ENCODE assay signal across 23 cellular contexts in genomic region chr22:28021998-28022660, GRCh38.
A peak's percentile ranks its signal among the peaks of the same experiment; 100 is the strongest.
DNase-seq lines count a peak whose midpoint lies in the region; TF ChIP-seq lines count a peak whose summit lies in the region.
"Had no signal": no experiment of that assay in that cellular context is flagged by ENCODE, and none has a peak within 500 bp of the region (broad histone marks: within the 10 kb centered on the region; RNA-seq: fewer than 3 reads in every experiment).

No MANE protein-coding gene starts in this region.

- no peak for TF ChIP-seq POLR2A in stomach (IDR thresholded peaks at IDR 0.05)

- H3K9me3 ChIP-seq in stomach (no peaks in the 10 kb centered on the region), hepatocyte (ENCODE audit: low read depth) (no peaks in the 10 kb centered on the region)
- H3K9me3 ChIP-seq: BE2C, heart left ventricle, SJCRH30, tibial nerve had no signal

- 88 to 91% (median 89%) methylated on average over 6 to 7 of the region's 7 CpGs for WGBS in stomach, 5 donors
- WGBS in hepatocyte (ENCODE audit: low lambda C conversion rate, missing lambda C conversion rate): over 99% methylated on average over 7 of the region's 7 CpGs

- H3K36me3 ChIP-seq in stomach: no peaks in the 10 kb centered on the region
- H3K36me3 ChIP-seq in hepatocyte (replicated peaks; ENCODE audit: insufficient read depth, low read depth): no peaks in the 10 kb centered on the region
- H3K36me3 ChIP-seq: BE2C, heart left ventricle, SJCRH30 had no signal

- TF ChIP-seq CTCF in stomach (IDR thresholded peaks at IDR 0.05) (no peak), hepatocyte (IDR thresholded peaks at IDR 0.05; ENCODE audit: poor library complexity) (no peak)

- intact Hi-C loops in stomach (cut with DNase I; ENCODE audit: low total_unique reads): loop anchor here (10.0 kb wide), 1 partner anchor 573 kb away; no protein-coding TSS in a partner anchor

- no peak for TF ChIP-seq EP300 in stomach (IDR thresholded peaks at IDR 0.05)

- no peak overlapping the region for H3K4me2 ChIP-seq in hepatocyte

- no peaks in the 10 kb centered on the region for H3K9me2 ChIP-seq in hepatocyte (replicated peaks; ENCODE audit: insufficient read depth)

- no peak overlapping the region for H2AFZ ChIP-seq in hepatocyte

- no peaks in the 10 kb centered on the region for H3K27me3 ChIP-seq in stomach
- H3K27me3 ChIP-seq in hepatocyte: no peaks in the 10 kb centered on the region
- H3K27me3 ChIP-seq: BE2C, heart left ventricle, SJCRH30, tibial nerve had no signal

- H3K4me1 ChIP-seq in stomach (peaks cover 5 to 25% (median 14%) of the 10 kb centered on the region in 4 donors), hepatocyte (ENCODE audit: insufficient read depth) (peaks cover 14% of the 10 kb centered on the region)

- H3K27ac ChIP-seq in stomach (no peak overlapping the region), hepatocyte (no peak overlapping the region)
- H3K27ac ChIP-seq: epithelial cell of prostate, heart left ventricle, SJCRH30, tibial nerve had no signal

- H4K20me1 ChIP-seq in hepatocyte (ENCODE audit: insufficient read depth, poor library complexity, severe bottlenecking): no peaks in the 10 kb centered on the region

- no peak overlapping the region for H3K4me3 ChIP-seq in stomach
- no peak overlapping the region for H3K4me3 ChIP-seq in hepatocyte
- H3K4me3 ChIP-seq: heart left ventricle, SJCRH30, tibial nerve had no signal

- peak; percentile 37 for DNase-seq in activated effector memory CD4-positive, alpha-beta T cell treated with anti-CD3 and anti-CD28 coated beads, Interleukin-2, amount 50 U/mL, for 16 hours
- DNase-seq in activated effector memory CD4-positive, alpha-beta T cell treated with Interleukin-2 at 50 U/mL for 16 hours: no peak
- DNase-seq in NCI-H69 (lab: John Stamatoyannopoulos, UW) (peak; percentile 48), mesenteric fat pad (ENCODE audit: low spot score) (peak; percentile 80), stomach (peak; percentile 21), hepatocyte (ENCODE audit: low spot score) (no peak), globus pallidus (ENCODE audit: low spot score) (no peak), GM03348 (ENCODE audit: low spot score) (no peak)
- DNase-seq: activated CD8-positive, alpha-beta T cell treated with anti-CD3 and anti-CD28 coated beads for 36 hours; activated T-cell treated with anti-CD3 and anti-CD28 coated beads, Interleukin-2, amount 50 U/mL, for 48 hours; BE2C; DMS53; GDM1; KBM-7; mesenchymal stem cell; MM.1S; NCI-H1417 treated with DMSO at 0.1 percent for 48 hours; NCI-H510A treated with DMSO at 0.1 percent for 48 hours; nucleus accumbens had no signal

- H3K79me2 ChIP-seq in hepatocyte: no peaks in the 10 kb centered on the region

Comparison
In these comparisons a context has a peak if more than half of its experiments do, and no peak if none do; other contexts are left out.
1. DNase-seq: peak in activated effector memory CD4-positive, alpha-beta T cell treated with anti-CD3 and anti-CD28 coated beads, Interleukin-2, amount 50 U/mL, for 16 hours (single experiment), NCI-H69 (single experiment), mesenteric fat pad (single experiment) and stomach (single experiment); none in activated effector memory CD4-positive, alpha-beta T cell treated with Interleukin-2 at 50 U/mL for 16 hours (single experiment), hepatocyte (single experiment), globus pallidus (single experiment) and GM03348 (single experiment).